1 cellular context compared by ENCODE assay signal in genomic region chr17:47188266-47188665, GRCh38.
A peak's percentile ranks its signal among the peaks of the same experiment; 100 is the strongest.
TF ChIP-seq lines count a peak whose summit lies in the region.

No MANE protein-coding gene starts in this region.

TF ChIP-seq in HepG2, 621 proteins besides CTCF, POLR2A, EP300 and RAD21 (continued from another document):
- no peak for TF ChIP-seq ARID4A (CRISPR knock-in tag; IDR thresholded peaks at IDR 0.05; ENCODE audit: borderline replicate concordance)
- peak; percentile 7; the same call in 1 of the 2 replicates for TF ChIP-seq ZBTB14 (CRISPR knock-in tag; IDR thresholded peaks at IDR 0.05)
- TF ChIP-seq ZBTB49 (CRISPR knock-in tag; IDR thresholded peaks at IDR 0.05; ENCODE audit: borderline replicate concordance) = no peak
- no peak for TF ChIP-seq ZNF18 (CRISPR knock-in tag; IDR thresholded peaks at IDR 0.05; ENCODE audit: insufficient replicate concordance)
- TF ChIP-seq PAWR (CRISPR knock-in tag; IDR thresholded peaks at IDR 0.05; ENCODE audit: borderline replicate concordance) = no peak
- TF ChIP-seq, protein P1, sequence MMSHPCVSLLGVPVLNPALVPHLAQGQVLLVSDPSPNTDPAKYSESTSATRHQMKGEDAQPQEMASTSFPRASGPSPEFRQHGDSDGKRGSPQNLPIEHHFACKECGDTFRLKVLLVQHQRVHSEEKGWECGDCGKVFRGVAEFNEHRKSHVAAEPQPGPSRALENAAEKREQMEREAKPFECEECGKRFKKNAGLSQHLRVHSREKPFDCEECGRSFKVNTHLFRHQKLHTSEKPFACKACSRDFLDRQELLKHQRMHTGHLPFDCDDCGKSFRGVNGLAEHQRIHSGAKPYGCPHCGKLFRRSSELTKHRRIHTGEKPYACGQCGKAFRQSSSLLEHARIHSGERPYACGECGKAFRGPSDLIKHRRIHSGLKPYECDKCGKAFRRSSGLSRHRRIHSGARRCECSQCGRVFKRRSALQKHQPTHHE (CRISPR knock-in tag; IDR thresholded peaks at IDR 0.05; ENCODE audit: borderline replicate concordance) = no peak
- TF ChIP-seq FOSL2 (CRISPR knock-in tag; IDR thresholded peaks at IDR 0.05) = no peak
- no peak for TF ChIP-seq HIVEP1 (CRISPR knock-in tag; IDR thresholded peaks at IDR 0.05)
- TF ChIP-seq MED13 (CRISPR knock-in tag; IDR thresholded peaks at IDR 0.05) = no peak
- no peak for TF ChIP-seq ZNF547 (CRISPR knock-in tag; IDR thresholded peaks at IDR 0.05)
- TF ChIP-seq, protein P2, sequence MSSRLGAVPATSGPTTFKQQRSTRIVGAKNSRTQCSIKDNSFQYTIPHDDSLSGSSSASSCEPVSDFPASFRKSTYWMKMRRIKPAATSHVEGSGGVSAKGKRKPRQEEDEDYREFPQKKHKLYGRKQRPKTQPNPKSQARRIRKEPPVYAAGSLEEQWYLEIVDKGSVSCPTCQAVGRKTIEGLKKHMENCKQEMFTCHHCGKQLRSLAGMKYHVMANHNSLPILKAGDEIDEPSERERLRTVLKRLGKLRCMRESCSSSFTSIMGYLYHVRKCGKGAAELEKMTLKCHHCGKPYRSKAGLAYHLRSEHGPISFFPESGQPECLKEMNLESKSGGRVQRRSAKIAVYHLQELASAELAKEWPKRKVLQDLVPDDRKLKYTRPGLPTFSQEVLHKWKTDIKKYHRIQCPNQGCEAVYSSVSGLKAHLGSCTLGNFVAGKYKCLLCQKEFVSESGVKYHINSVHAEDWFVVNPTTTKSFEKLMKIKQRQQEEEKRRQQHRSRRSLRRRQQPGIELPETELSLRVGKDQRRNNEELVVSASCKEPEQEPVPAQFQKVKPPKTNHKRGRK (CRISPR knock-in tag; IDR thresholded peaks at IDR 0.05) = no peak
- 0 out of 2 replicates have a peak, but pooled peaks have one; percentile 12 for TF ChIP-seq TGIF2 (CRISPR knock-in tag; IDR thresholded peaks at IDR 0.05)
